ENCODE assay signal across 8 cellular contexts in genomic region chr17:68184816-68185436, GRCh38.
DNase-seq lines count a peak whose midpoint lies in the region; ATAC-seq and TF ChIP-seq lines count a peak whose summit lies in the region.

No MANE protein-coding gene starts in this region.

- DNase-seq in T-helper 22 cell (ENCODE audit: low read depth) (peak; percentile 54), mesenteric fat pad (ENCODE audit: low spot score) (peak; percentile 22), iPS-NIHi11 (ENCODE audit: low spot score) (no peak), SJCRH30 (no peak), midbrain (lab: John Stamatoyannopoulos, UW) (no peak), colonic mucosa (no peak)

- no peak for TF ChIP-seq CTCF in colonic mucosa (IDR thresholded peaks at IDR 0.05)

- H3K9me3 ChIP-seq in SJCRH30 (replicated peaks) (no peaks in the 10 kb centered on the region), colonic mucosa (no peaks in the 10 kb centered on the region)

- H3K36me3 ChIP-seq in SJCRH30 (no peaks in the 10 kb centered on the region), colonic mucosa (no peaks in the 10 kb centered on the region)

- intact Hi-C loops in colonic mucosa (cut with DNase I) = no loop called here

- H3K4me1 ChIP-seq in SJCRH30 = peaks cover 5% of the 10 kb centered on the region; the same call in 1 of the 2 replicates
- no peaks in the 10 kb centered on the region for H3K4me1 ChIP-seq in colonic mucosa

- no peaks in the 10 kb centered on the region for H3K27me3 ChIP-seq in SJCRH30
- no peaks in the 10 kb centered on the region for H3K27me3 ChIP-seq in colonic mucosa

- H3K27ac ChIP-seq in SJCRH30 (no peak overlapping the region), colonic mucosa (no peak overlapping the region)

- no peak overlapping the region for H3K9ac ChIP-seq in colonic mucosa (ENCODE audit: low read depth in 2 of 2, low read length in 2 of 2)

- ATAC-seq in GM18873 (IDR thresholded peaks at IDR 0.05; ENCODE audit: low FRiP score, unreplicated experiment) = peak; percentile 47
- peak; percentile 57 for ATAC-seq in HG02884 (IDR thresholded peaks at IDR 0.05; ENCODE audit: unreplicated experiment)

- H3K4me3 ChIP-seq in SJCRH30 (no peak overlapping the region), colonic mucosa (no peak overlapping the region)

Comparison
In these comparisons a context has a peak if more than half of its experiments do, and no peak if none do; other contexts are left out.
1. DNase-seq: peak in T-helper 22 cell (single experiment) and mesenteric fat pad (single experiment); none in iPS-NIHi11 (single experiment), SJCRH30 (0 of 2), midbrain (single experiment) and colonic mucosa (single experiment).